ENCODE assay signal across 21 cellular contexts in genomic region chr3:112980080-112980479, GRCh38. TPM values are rescaled to one million over a fixed set of nuclear protein-coding genes. Genes with fewer than 3 reads are reported as not detected.
"Had no signal": no experiment of that assay in that cellular context is flagged by ENCODE, and none has a peak within 500 bp of the region (broad histone marks: within the 10 kb centered on the region; RNA-seq: fewer than 3 reads in every experiment).

No MANE protein-coding gene starts in this region.

- DNase-seq: activated CD4-positive, alpha-beta memory T cell treated with anti-CD3 and anti-CD28 coated beads for 36 hours; activated effector memory CD4-positive, alpha-beta T cell treated with Interleukin-2 at 50 U/mL for 16 hours; activated naive CD4-positive, alpha-beta T cell treated with anti-CD3 and anti-CD28 coated beads, Interleukin-2, amount 10 ng/mL, durations not matched to agents 7 days and 5 days; activated T-cell treated with anti-CD3 and anti-CD28 coated beads, Interleukin-2, amount 50 U/mL, for 72 hours; amygdala; cerebellar nuclear complex; endodermal cell; esophagus squamous epithelium; foreskin melanocyte; lower lobe of right lung; naive B cell; occipital lobe; stimulated activated CD4-positive, alpha-beta T cell treated with anti-CD3 and anti-CD28 coated beads, Interleukin-15, amount 100 ng/mL, for 24 hours; stomach; T-helper 9 cell; uterus had no signal

- H3K4me3 ChIP-seq: coronary artery, esophagus squamous epithelium, lower lobe of right lung, smooth muscle cell, stomach, suprapubic skin, tibial nerve, uterus had no signal

RNA-seq across cellular contexts. Expression of gene CD200R1, which starts 5.2 kb away (rescaled TPM):
- total RNA-seq: kidney epithelial cell had no signal
- polyA plus RNA-seq: smooth muscle cell had no signal
